Comparison of ENCODE assay signal across 2 cellular contexts in genomic region chr1:47932744-47933143, GRCh38.
A peak's percentile ranks its signal among the peaks of the same experiment; 100 is the strongest.
TF ChIP-seq lines count a peak whose summit lies in the region.

No MANE protein-coding gene starts in this region.

TF ChIP-seq in HepG2, 621 proteins besides CTCF, POLR2A, EP300 and RAD21:
- TF ChIP-seq, protein P1, sequence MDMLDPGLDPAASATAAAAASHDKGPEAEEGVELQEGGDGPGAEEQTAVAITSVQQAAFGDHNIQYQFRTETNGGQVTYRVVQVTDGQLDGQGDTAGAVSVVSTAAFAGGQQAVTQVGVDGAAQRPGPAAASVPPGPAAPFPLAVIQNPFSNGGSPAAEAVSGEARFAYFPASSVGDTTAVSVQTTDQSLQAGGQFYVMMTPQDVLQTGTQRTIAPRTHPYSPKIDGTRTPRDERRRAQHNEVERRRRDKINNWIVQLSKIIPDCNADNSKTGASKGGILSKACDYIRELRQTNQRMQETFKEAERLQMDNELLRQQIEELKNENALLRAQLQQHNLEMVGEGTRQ (IDR thresholded peaks at IDR 0.05; ENCODE audit: low read depth, low read length), result 0 out of 2 replicates have a peak, but pooled peaks have one; percentile 16
- TF ChIP-seq, protein P1 (CRISPR knock-in tag; IDR thresholded peaks at IDR 0.05; ENCODE audit: borderline replicate concordance), result no peak
- TF ChIP-seq ZNF879 (CRISPR knock-in tag; IDR thresholded peaks at IDR 0.05) (no peak), ZNF720 (CRISPR knock-in tag; IDR thresholded peaks at IDR 0.05) (no peak), BRF2 (CRISPR knock-in tag; IDR thresholded peaks at IDR 0.05) (no peak), ZFP82 (CRISPR knock-in tag; IDR thresholded peaks at IDR 0.05; ENCODE audit: borderline replicate concordance) (0 out of 2 replicates have a peak, but pooled peaks have one; percentile 38), ZBTB37 (CRISPR knock-in tag; IDR thresholded peaks at IDR 0.05) (no peak), ZNF703 (CRISPR knock-in tag; IDR thresholded peaks at IDR 0.05; ENCODE audit: borderline replicate concordance) (no peak), KLF16 (CRISPR knock-in tag; IDR thresholded peaks at IDR 0.05) (no peak), HCFC1 (IDR thresholded peaks at IDR 0.05; ENCODE audit: low read depth, low read length) (no peak), SNAPC2 (CRISPR knock-in tag; IDR thresholded peaks at IDR 0.05) (no peak), DNMT1 (CRISPR knock-in tag; IDR thresholded peaks at IDR 0.05) (no peak), THAP11 (CRISPR knock-in tag; IDR thresholded peaks at IDR 0.05) (no peak), ZNF275 (CRISPR knock-in tag; IDR thresholded peaks at IDR 0.05; ENCODE audit: borderline replicate concordance) (no peak)

TF ChIP-seq in K562, 482 proteins besides CTCF, POLR2A, EP300 and RAD21:
- no peak for TF ChIP-seq ZNF318 (IDR thresholded peaks at IDR 0.05; ENCODE audit: borderline replicate concordance in 1 of 2, low read depth in 1 of 2)
- TF ChIP-seq SRF (CRISPR knock-in tag; IDR thresholded peaks at IDR 0.05), result no peak
- no peak for TF ChIP-seq ZZZ3 (IDR thresholded peaks at IDR 0.05)
- TF ChIP-seq, protein P2, sequence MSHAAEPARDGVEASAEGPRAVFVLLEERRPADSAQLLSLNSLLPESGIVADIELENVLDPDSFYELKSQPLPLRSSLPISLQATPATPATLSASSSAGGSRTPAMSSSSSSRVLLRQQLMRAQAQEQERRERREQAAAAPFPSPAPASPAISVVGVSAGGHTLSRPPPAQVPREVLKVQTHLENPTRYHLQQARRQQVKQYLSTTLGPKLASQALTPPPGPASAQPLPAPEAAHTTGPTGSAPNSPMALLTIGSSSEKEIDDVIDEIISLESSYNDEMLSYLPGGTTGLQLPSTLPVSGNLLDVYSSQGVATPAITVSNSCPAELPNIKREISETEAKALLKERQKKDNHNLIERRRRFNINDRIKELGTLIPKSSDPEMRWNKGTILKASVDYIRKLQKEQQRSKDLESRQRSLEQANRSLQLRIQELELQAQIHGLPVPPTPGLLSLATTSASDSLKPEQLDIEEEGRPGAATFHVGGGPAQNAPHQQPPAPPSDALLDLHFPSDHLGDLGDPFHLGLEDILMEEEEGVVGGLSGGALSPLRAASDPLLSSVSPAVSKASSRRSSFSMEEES (CRISPR knock-in tag; IDR thresholded peaks at IDR 0.05), result peak; percentile 90
- no peak for TF ChIP-seq BCL6 (CRISPR knock-in tag; IDR thresholded peaks at IDR 0.05)
- TF ChIP-seq MCM7 (IDR thresholded peaks at IDR 0.05), result no peak
- 0 out of 2 replicates have a peak, but pooled peaks have one; percentile 12 for TF ChIP-seq BHLHE40 (IDR thresholded peaks at IDR 0.05; ENCODE audit: low read length)
